10 cellular contexts compared by ENCODE assay signal in genomic region chr5:157449011-157449723, GRCh38. TPM values are rescaled to one million over a fixed set of nuclear protein-coding genes. Genes with fewer than 3 reads are reported as not detected.
A peak's percentile ranks its signal among the peaks of the same experiment; 100 is the strongest.
DNase-seq lines count a peak whose midpoint lies in the region; ATAC-seq and TF ChIP-seq lines count a peak whose summit lies in the region.
"Had no signal": no experiment of that assay in that cellular context is flagged by ENCODE, and none has a peak within 500 bp of the region (broad histone marks: within the 10 kb centered on the region; RNA-seq: fewer than 3 reads in every experiment).

No MANE protein-coding gene starts in this region.

- H4K20me1 ChIP-seq in GM23248 (ENCODE audit: insufficient read depth): no peaks in the 10 kb centered on the region

- no peaks in the 10 kb centered on the region for H3K79me2 ChIP-seq in GM23248 (ENCODE audit: insufficient read depth)

- no peak for TF ChIP-seq POLR2A in gastrocnemius medialis (IDR thresholded peaks at IDR 0.05)

- no peaks in the 10 kb centered on the region for H3K9me3 ChIP-seq in GM23248 (ENCODE audit: low read depth)
- no peaks in the 10 kb centered on the region for H3K9me3 ChIP-seq in gastrocnemius medialis
- H3K9me3 ChIP-seq: thoracic aorta had no signal

- no peaks in the 10 kb centered on the region for H3K9me2 ChIP-seq in GM23248 (ENCODE audit: insufficient read depth)

- H3K27ac ChIP-seq in GM23248 (no peak overlapping the region), angular gyrus (ENCODE audit: low read depth, low read length) (peak overlapping the region; percentile 74), gastrocnemius medialis (peak overlapping the region in 2 of 4 donors; percentile 3 to 60)

- TF ChIP-seq CTCF in gastrocnemius medialis (IDR thresholded peaks at IDR 0.05 in 4 of 5, conservative IDR thresholded peaks at IDR 0.05 in 1 of 5): no peak

- H3K27me3 ChIP-seq in GM23248 (replicated peaks; ENCODE audit: insufficient read depth) (no peaks in the 10 kb centered on the region), gastrocnemius medialis (no peaks in the 10 kb centered on the region)

- no peak overlapping the region for H2AFZ ChIP-seq in GM23248

- peak; percentile 44 for DNase-seq in GM23248
- DNase-seq in left ventricle myocardium superior: peak; percentile 90
- peak; percentile 33 to 68 for DNase-seq in gastrocnemius medialis
- no peak for DNase-seq in hepatic stellate cell (ENCODE audit: low spot score)
- no peak for DNase-seq in stimulated activated CD4-positive, alpha-beta T cell treated with anti-CD3 and anti-CD28 coated beads, Interleukin-12 subunit alpha, Interleukin-12 subunit beta, amount 100 ng/mL, for 4 hours
- DNase-seq in DMS79 (lab: John Stamatoyannopoulos, UW): no peak
- no peak for DNase-seq in NCI-H1930 (lab: John Stamatoyannopoulos, UW)
- DNase-seq: CD8-positive, alpha-beta memory T cell had no signal

- H3K4me3 ChIP-seq in GM23248 (no peak overlapping the region), gastrocnemius medialis (no peak overlapping the region)
- H3K4me3 ChIP-seq: thoracic aorta had no signal

- H3K36me3 ChIP-seq in GM23248 (ENCODE audit: low read depth) (no peaks in the 10 kb centered on the region), gastrocnemius medialis (no peaks in the 10 kb centered on the region)
- H3K36me3 ChIP-seq: thoracic aorta had no signal

- no peak overlapping the region for H3K4me2 ChIP-seq in GM23248 (ENCODE audit: unreplicated experiment)

- intact Hi-C loops in left ventricle myocardium superior (cut with micrococcal nuclease) (no loop called here), gastrocnemius medialis (cut with DNase I; ENCODE audit: low total_unique reads) (no loop called here)

- H3K9ac ChIP-seq in GM23248: no peak overlapping the region

- in situ Hi-C loops in GM23248 (cut with MboI) (no loop called here), gastrocnemius medialis (cut with MboI; ENCODE audit: low sequenced_read_pairs in 4 of 4) (loop anchor here in 1 of 4 donors (25.0 kb wide), 1 partner anchor 263 kb away; no protein-coding TSS in a partner anchor)

- H3F3A ChIP-seq in GM23248 (ENCODE audit: insufficient read depth): no peaks in the 10 kb centered on the region

- 32 to 35% methylated on average over 6 of the region's 6 CpGs for WGBS in GM23248 (ENCODE audit: low coverage in 1 of 2, low lambda C conversion rate in 2 of 2, missing lambda C conversion rate in 2 of 2), 2 experiments

- H3K4me1 ChIP-seq in GM23248 (ENCODE audit: insufficient read depth) (no peaks in the 10 kb centered on the region), gastrocnemius medialis (peaks cover 10 to 12% of the 10 kb centered on the region in 2 donors)

- ATAC-seq in left ventricle myocardium superior: peak; percentile 98
- ATAC-seq in gastrocnemius medialis: peak; percentile 92 to 95

RNA-seq across cellular contexts. Expression of gene NIPAL4, which starts 10.8 kb away (rescaled TPM):
- total RNA-seq in GM23248 (2014; rRNA removed; shearing (Covaris generic)): not detected in 2 replicates
- not detected in 2 replicates for polyA plus RNA-seq in GM23248 (2016; fragmentation: Nextera tagmentation; extraction: Ambion mirVana)
- not detected for total RNA-seq in left ventricle myocardium superior
- 1 to 10 TPM in 1 of 4 donors, not detected in 3; 1.5 TPM for total RNA-seq in gastrocnemius medialis
- polyA plus RNA-seq: CD8-positive, alpha-beta memory T cell had no signal

Comparison
In these comparisons a context has a peak if more than half of its experiments do, and no peak if none do; other contexts are left out.
1. DNase-seq: peak in GM23248 (single experiment), left ventricle myocardium superior (single experiment) and gastrocnemius medialis (2 of 2); none in hepatic stellate cell (single experiment), stimulated activated CD4-positive, alpha-beta T cell treated with anti-CD3 and anti-CD28 coated beads, Interleukin-12 subunit alpha, Interleukin-12 subunit beta, amount 100 ng/mL, for 4 hours (single experiment), DMS79 (single experiment) and NCI-H1930 (0 of 2).